In genomic region chr5:72692273-72692672, GRCh38 we compare ENCODE assay signal across 20 cellular contexts.
DNase-seq lines count a peak whose midpoint lies in the region; ATAC-seq and TF ChIP-seq lines count a peak whose summit lies in the region.
"Had no signal": no experiment of that assay in that cellular context is flagged by ENCODE, and none has a peak within 500 bp of the region (broad histone marks: within the 10 kb centered on the region; RNA-seq: fewer than 3 reads in every experiment).

No MANE protein-coding gene starts in this region.

- intact Hi-C loops in right lobe of liver (cut with DNase I) = no loop called here

- H3K4me1 Mint-ChIP-seq in nephron progenitor cell = peaks cover 21% of the 10 kb centered on the region
- H3K4me1 Mint-ChIP-seq: activated naive CD8-positive, alpha-beta T cell treated with anti-CD3 and anti-CD28 coated beads, Interleukin-2, amount 50 U/mL, for 24 hours; IgD-negative memory B cell had no signal

- no peaks in the 10 kb centered on the region for H3K79me2 ChIP-seq in smooth muscle cell (ENCODE audit: low read depth)

- H3K27me3 Mint-ChIP-seq in nephron progenitor cell (ENCODE audit: low read depth, poor library complexity) = no peaks in the 10 kb centered on the region

- H3K36me3 ChIP-seq in smooth muscle cell (ENCODE audit: low read depth) = no peaks in the 10 kb centered on the region
- H3K36me3 ChIP-seq in right lobe of liver = no peaks in the 10 kb centered on the region
- H3K36me3 ChIP-seq: tibial artery had no signal

- no peak for ATAC-seq in right lobe of liver
- ATAC-seq: activated naive CD8-positive, alpha-beta T cell treated with anti-CD3 and anti-CD28 coated beads, Interleukin-2, amount 50 U/mL, for 24 hours; activated T-cell treated with anti-CD3 and anti-CD28 coated beads, Interleukin-2, amount 50 U/mL, for 72 hours; CD8-positive, alpha-beta T cell; Panc1 had no signal

- DNase-seq in NCI-H1092 treated with DMSO at 0.1 percent for 48 hours (lab: John Stamatoyannopoulos, UW) (peak; percentile 57), NCI-H1092 (lab: John Stamatoyannopoulos, UW) (no peak), NCI-H2107 treated with DMSO at 0.1 percent for 48 hours (lab: John Stamatoyannopoulos, UW; ENCODE audit: unreplicated experiment) (peak; percentile 48), fibroblast of peridontal ligament (ENCODE audit: extremely low read depth) (peak; percentile 89), smooth muscle cell (lab: John Stamatoyannopoulos, UW; ENCODE audit: unreplicated experiment) (no peak), occipital lobe (lab: John Stamatoyannopoulos, UW) (no peak), nephron progenitor cell (no peak), right lobe of liver (no peak)
- DNase-seq: 8988T; activated naive CD8-positive, alpha-beta T cell treated with anti-CD3 and anti-CD28 coated beads, Interleukin-2, amount 50 U/mL, for 24 hours; activated T-cell treated with anti-CD3 and anti-CD28 coated beads, Interleukin-2, amount 50 U/mL, for 72 hours; CD8-positive, alpha-beta T cell; GDM1; HFFc6; NCI-H1048; NCI-H510A treated with DMSO at 0.1 percent for 48 hours; stimulated activated CD4-positive, alpha-beta T cell treated with anti-CD3 and anti-CD28 coated beads, Interleukin-4, amount 100 ng/mL, for 24 hours; tibial artery had no signal

- H3K27ac ChIP-seq in smooth muscle cell (ENCODE audit: low read depth) (no peak overlapping the region), right lobe of liver (no peak overlapping the region)
- H3K27ac ChIP-seq: tibial artery had no signal

- H3K9me3 Mint-ChIP-seq in nephron progenitor cell = no peaks in the 10 kb centered on the region
- H3K9me3 Mint-ChIP-seq: activated naive CD8-positive, alpha-beta T cell treated with anti-CD3 and anti-CD28 coated beads, Interleukin-2, amount 50 U/mL, for 24 hours; activated T-cell treated with anti-CD3 and anti-CD28 coated beads, Interleukin-2, amount 50 U/mL, for 72 hours; CD8-positive, alpha-beta T cell; HFFc6; IgD-negative memory B cell had no signal

- H3K27me3 ChIP-seq in smooth muscle cell (ENCODE audit: low read depth) (no peaks in the 10 kb centered on the region), right lobe of liver (no peaks in the 10 kb centered on the region)
- H3K27me3 ChIP-seq: tibial artery had no signal

- TF ChIP-seq CTCF in smooth muscle cell (IDR thresholded peaks at IDR 0.05; ENCODE audit: borderline replicate concordance, insufficient read depth, poor library complexity, severe bottlenecking) (no peak), nephron progenitor cell (IDR thresholded peaks at IDR 0.05) (no peak), right lobe of liver (IDR thresholded peaks at IDR 0.05) (no peak)

- H4K20me1 ChIP-seq in smooth muscle cell (ENCODE audit: low read depth) = no peaks in the 10 kb centered on the region

- H3K36me3 Mint-ChIP-seq in nephron progenitor cell (ENCODE audit: low read depth) = no peaks in the 10 kb centered on the region
- H3K36me3 Mint-ChIP-seq: CD8-positive, alpha-beta T cell; IgD-negative memory B cell had no signal

- H3K4me2 ChIP-seq in smooth muscle cell = peak overlapping the region; percentile 47

- H3F3A ChIP-seq in smooth muscle cell (ENCODE audit: low read depth) = no peaks in the 10 kb centered on the region

- TF ChIP-seq POLR2A in right lobe of liver (IDR thresholded peaks at IDR 0.05) = no peak

- H3K4me1 ChIP-seq in smooth muscle cell (ENCODE audit: low read depth) (no peaks in the 10 kb centered on the region), right lobe of liver (no peaks in the 10 kb centered on the region)
- H3K4me1 ChIP-seq: tibial artery had no signal

- 65% methylated on average over 4 of the region's 4 CpGs for WGBS in smooth muscle cell (ENCODE audit: low lambda C conversion rate)
- WGBS in right lobe of liver (ENCODE audit: insufficient coverage, low coverage, low lambda C conversion rate, missing lambda C conversion rate) = 51% methylated on average over 4 of the region's 4 CpGs

- no peak overlapping the region for H3K4me3 ChIP-seq in smooth muscle cell
- no peak overlapping the region for H3K4me3 ChIP-seq in right lobe of liver
- H3K4me3 ChIP-seq: tibial artery had no signal

- H2AFZ ChIP-seq in smooth muscle cell (ENCODE audit: low read depth) = peak overlapping the region; percentile 33

- no peak overlapping the region for H3K27ac Mint-ChIP-seq in nephron progenitor cell
- H3K27ac Mint-ChIP-seq: activated naive CD8-positive, alpha-beta T cell treated with anti-CD3 and anti-CD28 coated beads, Interleukin-2, amount 50 U/mL, for 24 hours; activated T-cell treated with anti-CD3 and anti-CD28 coated beads, Interleukin-2, amount 50 U/mL, for 72 hours; CD8-positive, alpha-beta T cell; HFFc6; IgD-negative memory B cell had no signal

- H3K9ac ChIP-seq in smooth muscle cell (ENCODE audit: low read depth) = no peak overlapping the region

- no peak overlapping the region for H3K4me3 Mint-ChIP-seq in nephron progenitor cell
- H3K4me3 Mint-ChIP-seq: activated naive CD8-positive, alpha-beta T cell treated with anti-CD3 and anti-CD28 coated beads, Interleukin-2, amount 50 U/mL, for 24 hours; activated T-cell treated with anti-CD3 and anti-CD28 coated beads, Interleukin-2, amount 50 U/mL, for 72 hours; CD8-positive, alpha-beta T cell; HFFc6; IgD-negative memory B cell had no signal

- H3K9me3 ChIP-seq in smooth muscle cell (replicated peaks; ENCODE audit: low read depth) (no peaks in the 10 kb centered on the region), right lobe of liver (no peaks in the 10 kb centered on the region)
- H3K9me3 ChIP-seq: tibial artery had no signal

Comparison
In these comparisons a context has a peak if more than half of its experiments do, and no peak if none do; other contexts are left out.
1. DNase-seq: peak in NCI-H1092 treated with DMSO at 0.1 percent for 48 hours (single experiment), NCI-H2107 treated with DMSO at 0.1 percent for 48 hours (single experiment) and fibroblast of peridontal ligament (single experiment); none in NCI-H1092 (single experiment), smooth muscle cell (single experiment), occipital lobe (single experiment), nephron progenitor cell (single experiment) and right lobe of liver (0 of 3).